In the genomic region with DNA sequence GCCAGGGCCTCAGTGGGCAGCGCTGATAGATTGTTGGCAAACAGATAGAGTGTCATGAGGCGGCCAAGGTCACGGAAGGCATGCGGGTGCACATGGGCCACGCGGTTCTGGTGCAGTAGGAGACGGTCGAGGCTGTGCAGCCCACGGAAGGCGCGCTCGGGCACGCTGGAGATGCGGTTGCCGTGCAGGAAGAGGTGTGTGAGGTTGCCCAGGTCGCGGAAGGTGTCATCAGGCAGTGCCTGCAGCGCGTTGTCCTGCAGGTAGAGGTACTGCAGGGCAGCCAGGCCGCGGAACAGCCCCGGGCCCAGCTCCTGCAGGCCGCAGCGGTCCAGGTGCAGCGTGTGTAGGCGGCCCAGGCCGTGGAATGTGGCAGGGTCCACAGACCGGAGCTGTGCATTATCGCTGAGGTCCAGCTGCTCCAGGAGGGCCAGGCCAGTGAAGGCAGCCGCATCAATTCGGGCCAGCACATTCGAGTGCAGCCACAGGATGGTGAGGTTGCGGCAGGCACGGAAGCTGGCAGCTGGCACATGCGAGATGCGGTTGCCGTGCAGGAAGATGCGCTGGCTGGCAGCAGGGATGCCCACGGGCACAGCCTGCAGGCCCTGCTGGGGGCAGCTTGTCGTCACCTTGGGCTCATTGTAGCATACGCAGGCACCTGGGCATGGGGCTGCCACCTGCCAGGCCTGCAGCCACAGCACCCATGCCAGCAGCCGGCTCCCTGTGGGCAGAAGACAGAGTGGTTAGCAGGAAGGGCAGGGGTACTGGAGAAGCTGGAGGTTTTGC, we compare ENCODE assay signal across 12 cellular contexts. TPM values are rescaled to one million over a fixed set of nuclear protein-coding genes. Genes with fewer than 3 reads are reported as not detected.
DNase-seq lines count a peak whose midpoint lies in the region; ATAC-seq and TF ChIP-seq lines count a peak whose summit lies in the region.
"Had no signal": no experiment of that assay in that cellular context is flagged by ENCODE, and none has a peak within 500 bp of the region (broad histone marks: within the 10 kb centered on the region; RNA-seq: fewer than 3 reads in every experiment).

No MANE protein-coding gene starts in this region.

- peaks cover 4% of the 10 kb centered on the region for H3K36me3 ChIP-seq in endodermal cell (ENCODE audit: control insufficient read depth, insufficient read depth, low read length)
- no peaks in the 10 kb centered on the region for H3K36me3 ChIP-seq in upper lobe of right lung
- H3K36me3 ChIP-seq in Caco-2 (ENCODE audit: control insufficient read depth, insufficient read depth, low read length), result no peaks in the 10 kb centered on the region
- H3K36me3 ChIP-seq in aorta (ENCODE audit: control insufficient read depth in 1 of 2, insufficient read depth in 2 of 2, low read length in 1 of 2), result no peaks in the 10 kb centered on the region
- H3K36me3 ChIP-seq: pancreas had no signal

- no peak for TF ChIP-seq CTCF in endodermal cell (conservative IDR thresholded peaks at IDR 0.05)
- no peak for TF ChIP-seq CTCF in upper lobe of right lung (IDR thresholded peaks at IDR 0.05)
- no peak for TF ChIP-seq CTCF in Caco-2 (IDR thresholded peaks at IDR 0.05; ENCODE audit: insufficient read depth in 1 of 2, low read depth in 1 of 2, low read length in 1 of 2, severe bottlenecking in 1 of 2, unreplicated experiment in 1 of 2)

- no peak for ATAC-seq in activated naive CD4-positive, alpha-beta T cell treated with anti-CD3 and anti-CD28 coated beads, Interleukin-2, amount 50 U/mL, for 72 hours
- ATAC-seq in upper lobe of right lung (no peak), aorta (ENCODE audit: low FRiP score) (no peak)

- peaks cover 54% of the 10 kb centered on the region for H3K4me1 Mint-ChIP-seq in activated naive CD4-positive, alpha-beta T cell treated with anti-CD3 and anti-CD28 coated beads, Interleukin-2, amount 10 ng/mL, durations not matched to agents 7 days and 5 days
- H3K4me1 Mint-ChIP-seq in activated CD4-positive, alpha-beta memory T cell treated with anti-CD3 and anti-CD28 coated beads, Interleukin-2, amount 10 ng/mL, durations not matched to agents 7 days and 5 days, result peaks cover 50% of the 10 kb centered on the region
- peaks cover 30% of the 10 kb centered on the region for H3K4me1 Mint-ChIP-seq in endodermal cell
- H3K4me1 Mint-ChIP-seq in Caco-2 (ENCODE audit: low read depth, unreplicated experiment), result no peaks in the 10 kb centered on the region

- no peaks in the 10 kb centered on the region for H3K9me3 Mint-ChIP-seq in activated naive CD4-positive, alpha-beta T cell treated with anti-CD3 and anti-CD28 coated beads, Interleukin-2, amount 10 ng/mL, durations not matched to agents 7 days and 5 days
- no peaks in the 10 kb centered on the region for H3K9me3 Mint-ChIP-seq in activated naive CD4-positive, alpha-beta T cell treated with anti-CD3 and anti-CD28 coated beads, Interleukin-2, amount 50 U/mL, for 72 hours
- H3K9me3 Mint-ChIP-seq in activated CD4-positive, alpha-beta memory T cell treated with anti-CD3 and anti-CD28 coated beads, Interleukin-2, amount 10 ng/mL, durations not matched to agents 7 days and 5 days, result no peaks in the 10 kb centered on the region
- no peaks in the 10 kb centered on the region for H3K9me3 Mint-ChIP-seq in endodermal cell
- H3K9me3 Mint-ChIP-seq in Caco-2 (ENCODE audit: unreplicated experiment), result no peaks in the 10 kb centered on the region
- H3K9me3 Mint-ChIP-seq: memory B cell had no signal

- peaks cover 31% of the 10 kb centered on the region for H3K4me1 ChIP-seq in endodermal cell (ENCODE audit: control insufficient read depth, insufficient read depth, low read length)
- H3K4me1 ChIP-seq in upper lobe of right lung, result peaks cover 34% of the 10 kb centered on the region
- 0 out of 2 replicates have a peak, but pooled peaks cover 4% of the 10 kb centered on the region for H3K4me1 ChIP-seq in Caco-2
- H3K4me1 ChIP-seq in aorta (ENCODE audit: control insufficient read depth in 1 of 2, insufficient read depth in 2 of 2, low read length in 2 of 2), result no peaks in the 10 kb centered on the region

- H3K27ac Mint-ChIP-seq in activated naive CD4-positive, alpha-beta T cell treated with anti-CD3 and anti-CD28 coated beads, Interleukin-2, amount 10 ng/mL, durations not matched to agents 7 days and 5 days, result peak overlapping the region; percentile 89
- H3K27ac Mint-ChIP-seq in activated naive CD4-positive, alpha-beta T cell treated with anti-CD3 and anti-CD28 coated beads, Interleukin-2, amount 50 U/mL, for 72 hours, result peak overlapping the region in 1 of 2 donors; percentile 80
- peak overlapping the region; percentile 69 for H3K27ac Mint-ChIP-seq in activated CD4-positive, alpha-beta memory T cell treated with anti-CD3 and anti-CD28 coated beads, Interleukin-2, amount 10 ng/mL, durations not matched to agents 7 days and 5 days
- H3K27ac Mint-ChIP-seq in endodermal cell (peak overlapping the region; percentile 63), Caco-2 (ENCODE audit: unreplicated experiment) (no peak overlapping the region)
- H3K27ac Mint-ChIP-seq: memory B cell had no signal

- H3K9ac ChIP-seq in endodermal cell (ENCODE audit: extremely low read depth, low read length, poor library complexity, severe bottlenecking), result no peak overlapping the region

- 95 to 97% methylated on average over 41 to 42 of the region's 42 CpGs for WGBS in endodermal cell (ENCODE audit: insufficient coverage in 1 of 2, insufficient read length in 1 of 2), 2 experiments
- 97% methylated on average over 42 of the region's 42 CpGs for WGBS in aorta, 2 donors

- BruUV-seq in Caco-2 (replicated peaks; lab: Mats Ljungman, UMichigan), result no TSS peak

- POLR2A ChIA-PET in activated CD4-positive, alpha-beta memory T cell treated with anti-CD3 and anti-CD28 coated beads, Interleukin-2, amount 10 ng/mL, durations not matched to agents 7 days and 5 days (lab: Charles Lee), result no interaction called here
- POLR2A ChIA-PET in Caco-2 (lab: Charles Lee), result no interaction called here

- peak; percentile 33 for DNase-seq in activated naive CD4-positive, alpha-beta T cell treated with anti-CD3 and anti-CD28 coated beads, Interleukin-2, amount 10 ng/mL, durations not matched to agents 7 days and 5 days
- no peak for DNase-seq in activated naive CD4-positive, alpha-beta T cell treated with anti-CD3 and anti-CD28 coated beads, Interleukin-2, amount 50 U/mL, for 72 hours (ENCODE audit: low spot score in 2 of 2)
- DNase-seq in activated CD4-positive, alpha-beta memory T cell treated with anti-CD3 and anti-CD28 coated beads, Interleukin-2, amount 10 ng/mL, durations not matched to agents 7 days and 5 days, result peak; percentile 28
- DNase-seq in endodermal cell, result no peak
- no peak for DNase-seq in upper lobe of right lung
- DNase-seq in Caco-2, result no peak
- no peak for DNase-seq in Kasumi-1 (lab: John Stamatoyannopoulos, UW)
- DNase-seq in aorta, result no peak
- DNase-seq: erythroblast, pancreas had no signal

- H3K9me3 ChIP-seq in endodermal cell (ENCODE audit: control insufficient read depth, low read length), result no peaks in the 10 kb centered on the region
- H3K9me3 ChIP-seq in upper lobe of right lung, result no peaks in the 10 kb centered on the region
- H3K9me3 ChIP-seq in Caco-2, result no peaks in the 10 kb centered on the region
- H3K9me3 ChIP-seq in aorta (ENCODE audit: control insufficient read depth, low read length), result no peaks in the 10 kb centered on the region
- H3K9me3 ChIP-seq: pancreas had no signal

- CTCF ChIA-PET in activated naive CD4-positive, alpha-beta T cell treated with anti-CD3 and anti-CD28 coated beads, Interleukin-2, amount 10 ng/mL, durations not matched to agents 7 days and 5 days (lab: Charles Lee), result no interaction called here
- CTCF ChIA-PET in activated CD4-positive, alpha-beta memory T cell treated with anti-CD3 and anti-CD28 coated beads, Interleukin-2, amount 10 ng/mL, durations not matched to agents 7 days and 5 days (lab: Charles Lee), result no interaction called here
- CTCF ChIA-PET in Caco-2 (lab: Charles Lee), result no interaction called here

- H3K27ac ChIP-seq in endodermal cell (ENCODE audit: low read depth, low read length), result no peak overlapping the region
- H3K27ac ChIP-seq in upper lobe of right lung, result peak overlapping the region; percentile 30
- H3K27ac ChIP-seq in aorta (ENCODE audit: low read depth in 1 of 2, low read length in 2 of 2), result no peak overlapping the region
- H3K27ac ChIP-seq: pancreas had no signal

- no peak overlapping the region for H3K4me3 ChIP-seq in endodermal cell (ENCODE audit: low read length)
- H3K4me3 ChIP-seq in upper lobe of right lung, result no peak overlapping the region
- H3K4me3 ChIP-seq in Caco-2 (ENCODE audit: low read depth, low read length), result no peak overlapping the region
- H3K4me3 ChIP-seq in aorta (ENCODE audit: low read length in 2 of 2), result no peak overlapping the region
- H3K4me3 ChIP-seq: hepatocyte, pancreas had no signal

- H3K4me3 Mint-ChIP-seq in activated naive CD4-positive, alpha-beta T cell treated with anti-CD3 and anti-CD28 coated beads, Interleukin-2, amount 10 ng/mL, durations not matched to agents 7 days and 5 days, result no peak overlapping the region
- peak overlapping the region; percentile 46 for H3K4me3 Mint-ChIP-seq in activated CD4-positive, alpha-beta memory T cell treated with anti-CD3 and anti-CD28 coated beads, Interleukin-2, amount 10 ng/mL, durations not matched to agents 7 days and 5 days
- H3K4me3 Mint-ChIP-seq in endodermal cell (no peak overlapping the region), Caco-2 (ENCODE audit: unreplicated experiment) (no peak overlapping the region)
- H3K4me3 Mint-ChIP-seq: memory B cell had no signal

- no peaks in the 10 kb centered on the region for H3K27me3 Mint-ChIP-seq in activated naive CD4-positive, alpha-beta T cell treated with anti-CD3 and anti-CD28 coated beads, Interleukin-2, amount 10 ng/mL, durations not matched to agents 7 days and 5 days
- no peaks in the 10 kb centered on the region for H3K27me3 Mint-ChIP-seq in activated CD4-positive, alpha-beta memory T cell treated with anti-CD3 and anti-CD28 coated beads, Interleukin-2, amount 10 ng/mL, durations not matched to agents 7 days and 5 days
- H3K27me3 Mint-ChIP-seq in endodermal cell (ENCODE audit: insufficient read depth) (no peaks in the 10 kb centered on the region), Caco-2 (ENCODE audit: insufficient read depth, unreplicated experiment) (no peaks in the 10 kb centered on the region)

- H3K36me3 Mint-ChIP-seq in activated naive CD4-positive, alpha-beta T cell treated with anti-CD3 and anti-CD28 coated beads, Interleukin-2, amount 10 ng/mL, durations not matched to agents 7 days and 5 days, result peaks cover 2% of the 10 kb centered on the region
- H3K36me3 Mint-ChIP-seq in activated naive CD4-positive, alpha-beta T cell treated with anti-CD3 and anti-CD28 coated beads, Interleukin-2, amount 50 U/mL, for 72 hours, result no peaks in the 10 kb centered on the region
- H3K36me3 Mint-ChIP-seq in activated CD4-positive, alpha-beta memory T cell treated with anti-CD3 and anti-CD28 coated beads, Interleukin-2, amount 10 ng/mL, durations not matched to agents 7 days and 5 days (ENCODE audit: low read depth), result no peaks in the 10 kb centered on the region
- H3K36me3 Mint-ChIP-seq in endodermal cell (ENCODE audit: low read depth), result peaks cover 3% of the 10 kb centered on the region
- no peaks in the 10 kb centered on the region for H3K36me3 Mint-ChIP-seq in Caco-2 (ENCODE audit: insufficient read depth, unreplicated experiment)
- H3K36me3 Mint-ChIP-seq: memory B cell had no signal

- intact Hi-C loops in upper lobe of right lung (cut with DNase I), result no loop called here
- intact Hi-C loops in Caco-2 (cut with micrococcal nuclease; ENCODE audit: unreplicated experiment), result no loop called here
- intact Hi-C loops in aorta (cut with DNase I), result no loop called here

- H3K27me3 ChIP-seq in endodermal cell (ENCODE audit: control insufficient read depth, insufficient read depth, low read length, poor library complexity, severe bottlenecking), result no peaks in the 10 kb centered on the region
- H3K27me3 ChIP-seq in upper lobe of right lung, result no peaks in the 10 kb centered on the region
- no peaks in the 10 kb centered on the region for H3K27me3 ChIP-seq in Caco-2 (replicated peaks; ENCODE audit: control insufficient read depth, insufficient read depth, low read length)
- no peaks in the 10 kb centered on the region for H3K27me3 ChIP-seq in aorta (ENCODE audit: control insufficient read depth in 1 of 2, insufficient read depth in 2 of 2, low read length in 1 of 2)
- H3K27me3 ChIP-seq: hepatocyte, pancreas had no signal

RNA-seq across cellular contexts. Expression of gene RTN4R, which starts 25.5 kb away (rescaled TPM):
- total RNA-seq in activated naive CD4-positive, alpha-beta T cell treated with anti-CD3 and anti-CD28 coated beads, Interleukin-2, amount 50 U/mL, for 72 hours, result 1 to 10 TPM; 1.1 to 2.2 TPM
- 1 to 10 TPM; 2.3 to 3.1 TPM for total RNA-seq in activated CD4-positive, alpha-beta memory T cell treated with anti-CD3 and anti-CD28 coated beads, Interleukin-2, amount 10 ng/mL, durations not matched to agents 7 days and 5 days
- total RNA-seq in endodermal cell (10 to 100 TPM; 12.8 to 17.7 TPM), upper lobe of right lung (9.8 TPM), Caco-2 (2022) (10.7 and 11.1 TPM in 2 replicates), aorta (1 to 10 TPM; 1.3 to 2.7 TPM)
- 28.2 TPM for polyA plus RNA-seq in endodermal cell (2013, experiment 1 of 2)
- 24.1 TPM for polyA plus RNA-seq in endodermal cell (2013, experiment 2 of 2)
- polyA plus RNA-seq in aorta, result under 1 TPM; 0.05 to 0.75 TPM

Comparison
In these comparisons a context has a peak if more than half of its experiments do, and no peak if none do; other contexts are left out.
1. DNase-seq: peak in activated naive CD4-positive, alpha-beta T cell treated with anti-CD3 and anti-CD28 coated beads, Interleukin-2, amount 10 ng/mL, durations not matched to agents 7 days and 5 days (single experiment) and activated CD4-positive, alpha-beta memory T cell treated with anti-CD3 and anti-CD28 coated beads, Interleukin-2, amount 10 ng/mL, durations not matched to agents 7 days and 5 days (single experiment); none in activated naive CD4-positive, alpha-beta T cell treated with anti-CD3 and anti-CD28 coated beads, Interleukin-2, amount 50 U/mL, for 72 hours (0 of 2), endodermal cell (single experiment), upper lobe of right lung (single experiment), Caco-2 (0 of 2), Kasumi-1 (0 of 2) and aorta (0 of 2).